Comparison of ENCODE assay signal across 10 cellular contexts in genomic region chr6:6678185-6678671, GRCh38.
A peak's percentile ranks its signal among the peaks of the same experiment; 100 is the strongest.
DNase-seq lines count a peak whose midpoint lies in the region; ATAC-seq and TF ChIP-seq lines count a peak whose summit lies in the region.
"Had no signal": no experiment of that assay in that cellular context is flagged by ENCODE, and none has a peak within 500 bp of the region (broad histone marks: within the 10 kb centered on the region; RNA-seq: fewer than 3 reads in every experiment).

No MANE protein-coding gene starts in this region.

- H2AFZ ChIP-seq in mammary epithelial cell (ENCODE audit: low read depth, low read length) = no peak overlapping the region

- peak; percentile 23 for DNase-seq in Calu3
- peak in 2 of 3 experiments; percentile 24 to 72 for DNase-seq in NCI-H1417 (lab: John Stamatoyannopoulos, UW)
- DNase-seq in mammary epithelial cell = peak; percentile 63
- DNase-seq in mucosa of descending colon = peak; percentile 69 to 75 (median 73)
- DNase-seq in OCI-M2 (lab: John Stamatoyannopoulos, UW; ENCODE audit: unreplicated experiment) = no peak
- DNase-seq in OCI-M1 (lab: John Stamatoyannopoulos, UW) = no peak
- DNase-seq in activated naive CD4-positive, alpha-beta T cell treated with anti-CD3 and anti-CD28 coated beads for 36 hours = no peak
- DNase-seq: NCI-H524 had no signal

- H3K27me3 Mint-ChIP-seq in Calu3 (ENCODE audit: unreplicated experiment) = peaks cover 5% of the 10 kb centered on the region
- no peaks in the 10 kb centered on the region for H3K27me3 Mint-ChIP-seq in activated naive CD4-positive, alpha-beta T cell treated with anti-CD3 and anti-CD28 coated beads for 36 hours (ENCODE audit: low read depth)

- H3K4me1 Mint-ChIP-seq in Calu3 (ENCODE audit: low read depth, unreplicated experiment) = peaks cover 25% of the 10 kb centered on the region
- peaks cover 6% of the 10 kb centered on the region for H3K4me1 Mint-ChIP-seq in activated naive CD4-positive, alpha-beta T cell treated with anti-CD3 and anti-CD28 coated beads for 36 hours (ENCODE audit: low read depth)

- H3K4me3 ChIP-seq in mammary epithelial cell (replicated peaks in 1 of 3; ENCODE audit: insufficient read depth in 1 of 3, low read depth in 2 of 3, low read length in 3 of 3) (no peak overlapping the region), mucosa of descending colon (no peak overlapping the region)
- H3K4me3 ChIP-seq: adrenal gland had no signal

- H3K79me2 ChIP-seq in mammary epithelial cell (ENCODE audit: insufficient read depth, low read length) = no peaks in the 10 kb centered on the region

- intact Hi-C loops in Calu3 (cut with micrococcal nuclease; ENCODE audit: unreplicated experiment) = loop anchor here (5.0 kb wide), 1 partner anchor 564 kb away; no protein-coding TSS in a partner anchor
- intact Hi-C loops in mammary epithelial cell (cut with micrococcal nuclease) = loop anchor here (5.0 to 10.0 kb wide), 4 partner anchors 109 to 589 kb away; no protein-coding TSS in a partner anchor
- intact Hi-C loops in mucosa of descending colon (cut with DNase I, micrococcal nuclease) = loop anchor here in 1 of 2 donors (5.0 kb wide), 1 partner anchor 44 kb away; no protein-coding TSS in a partner anchor
- intact Hi-C loops in activated naive CD4-positive, alpha-beta T cell treated with anti-CD3 and anti-CD28 coated beads for 36 hours (cut with micrococcal nuclease) = loop anchor here (5.0 kb wide), 2 partner anchors 124 to 239 kb away; no protein-coding TSS in a partner anchor

- in situ Hi-C loops in mammary epithelial cell (cut with MboI; ENCODE audit: low sequenced_read_pairs in 2 of 2) = loop anchor here in 1 of 2 donors (25.0 kb wide), 1 partner anchor 934 kb away; no protein-coding TSS in a partner anchor

- H3K4me1 ChIP-seq in mammary epithelial cell (ENCODE audit: insufficient read depth, low read length) (peaks cover 5% of the 10 kb centered on the region), mucosa of descending colon (ENCODE audit: low read depth) (peaks cover 33% of the 10 kb centered on the region)

- WGBS in mammary epithelial cell (ENCODE audit: low coverage, missing lambda C conversion rate) = 75% methylated on average over 12 of the region's 12 CpGs

- no peak overlapping the region for H3K4me2 ChIP-seq in mammary epithelial cell (ENCODE audit: insufficient read depth, low read depth, low read length)

- no peaks in the 10 kb centered on the region for H3K27me3 ChIP-seq in mammary epithelial cell (ENCODE audit: insufficient read depth, low read length)
- H3K27me3 ChIP-seq: adrenal gland had no signal

- dilution Hi-C loops in mammary epithelial cell (cut with HindIII; ENCODE audit: low sequenced_read_pairs) = no loop called here

- H3K36me3 Mint-ChIP-seq in Calu3 (ENCODE audit: insufficient read depth, unreplicated experiment) = peaks cover 3% of the 10 kb centered on the region
- H3K36me3 Mint-ChIP-seq in activated naive CD4-positive, alpha-beta T cell treated with anti-CD3 and anti-CD28 coated beads for 36 hours (ENCODE audit: low read depth) = no peaks in the 10 kb centered on the region

- no peaks in the 10 kb centered on the region for H3K36me3 ChIP-seq in mammary epithelial cell (ENCODE audit: insufficient read depth, low read length)
- no peaks in the 10 kb centered on the region for H3K36me3 ChIP-seq in mucosa of descending colon (ENCODE audit: low read depth)
- H3K36me3 ChIP-seq: adrenal gland had no signal

- H3K9me3 ChIP-seq in mammary epithelial cell (replicated peaks; ENCODE audit: insufficient read depth, low read length) (no peaks in the 10 kb centered on the region), mucosa of descending colon (no peaks in the 10 kb centered on the region)
- H3K9me3 ChIP-seq: adrenal gland had no signal

- no peaks in the 10 kb centered on the region for H4K20me1 ChIP-seq in mammary epithelial cell (ENCODE audit: insufficient read depth, low read length)

- ATAC-seq in mucosa of descending colon (peak; percentile 91), GM21515 (IDR thresholded peaks at IDR 0.05; ENCODE audit: unreplicated experiment) (no peak)

- H3K27ac Mint-ChIP-seq in Calu3 (ENCODE audit: unreplicated experiment) = peak overlapping the region; percentile 84
- H3K27ac Mint-ChIP-seq in activated naive CD4-positive, alpha-beta T cell treated with anti-CD3 and anti-CD28 coated beads for 36 hours = no peak overlapping the region

- H3K27ac ChIP-seq in mammary epithelial cell (ENCODE audit: insufficient read depth, low read depth, low read length) = no peak overlapping the region
- H3K27ac ChIP-seq: adrenal gland had no signal

- no TSS peak for BruUV-seq in Calu3 (replicated peaks; lab: Mats Ljungman, UMichigan)
- BruUV-seq in mammary epithelial cell (replicated peaks; lab: Mats Ljungman, UMichigan) = no TSS peak

- no peak overlapping the region for H3K4me3 Mint-ChIP-seq in Calu3 (ENCODE audit: low read depth, unreplicated experiment)
- H3K4me3 Mint-ChIP-seq in activated naive CD4-positive, alpha-beta T cell treated with anti-CD3 and anti-CD28 coated beads for 36 hours = no peak overlapping the region

- no peaks in the 10 kb centered on the region for H3K9me3 Mint-ChIP-seq in Calu3 (ENCODE audit: low read depth, unreplicated experiment)
- no peaks in the 10 kb centered on the region for H3K9me3 Mint-ChIP-seq in activated naive CD4-positive, alpha-beta T cell treated with anti-CD3 and anti-CD28 coated beads for 36 hours

- H3K9ac ChIP-seq in mammary epithelial cell (ENCODE audit: insufficient read depth, low read length) = no peak overlapping the region

- TF ChIP-seq CTCF in Calu3 (IDR thresholded peaks at IDR 0.05; ENCODE audit: unreplicated experiment) (no peak), mammary epithelial cell (conservative IDR thresholded peaks at IDR 0.05 in 1 of 2, IDR thresholded peaks at IDR 0.05 in 1 of 2; ENCODE audit: extremely low read depth in 1 of 2, insufficient read depth in 1 of 2, low read depth in 1 of 2, low read length in 2 of 2) (no peak), mucosa of descending colon (IDR thresholded peaks at IDR 0.05) (no peak)

- CTCF ChIA-PET in Calu3 (lab: Charles Lee) (interaction anchor here (0.7 kb wide), 2 partner anchors 34 to 43 kb away, joined by 3 read pairs; no protein-coding TSS in a partner anchor), mammary epithelial cell (lab: Charles Lee; ENCODE audit: low non-redundant PET) (no interaction called here)
- CTCF ChIA-PET in activated naive CD4-positive, alpha-beta T cell treated with anti-CD3 and anti-CD28 coated beads for 36 hours (lab: Charles Lee) = interaction anchor here (0.6 to 2.4 kb wide), 7 partner anchors 16 to 597 kb away, joined by 3 to 23 read pairs (median 3); no protein-coding TSS in a partner anchor

Comparison
In these comparisons a context has a peak if more than half of its experiments do, and no peak if none do; other contexts are left out.
1. DNase-seq: peak in Calu3 (single experiment), NCI-H1417 (2 of 3), mammary epithelial cell (single experiment) and mucosa of descending colon (3 of 3); none in OCI-M2 (single experiment), OCI-M1 (single experiment) and activated naive CD4-positive, alpha-beta T cell treated with anti-CD3 and anti-CD28 coated beads for 36 hours (single experiment).